In genomic region chr10:132551093-132551807, GRCh38 we compare ENCODE assay signal across 1 cellular context.
TF ChIP-seq lines count a peak whose summit lies in the region.

No MANE protein-coding gene starts in this region.

TF ChIP-seq in K562, 482 proteins besides CTCF, POLR2A, EP300 and RAD21 (continued from another document):
- TF ChIP-seq ZBTB2 (IDR thresholded peaks at IDR 0.05) (no peak), SAFB (IDR thresholded peaks at IDR 0.05; ENCODE audit: borderline replicate concordance, low read depth, low read length) (no peak), ELK3 (CRISPR knock-in tag; IDR thresholded peaks at IDR 0.05) (no peak), DPF2 (IDR thresholded peaks at IDR 0.05) (no peak), PHF21A (IDR thresholded peaks at IDR 0.05; ENCODE audit: borderline replicate concordance, low read depth) (no peak), RREB1 (CRISPR knock-in tag; IDR thresholded peaks at IDR 0.05) (no peak), ZNF282 (CRISPR knock-in tag; IDR thresholded peaks at IDR 0.05) (no peak), MGA (IDR thresholded peaks at IDR 0.05) (peak; percentile 37), ZNF232 (CRISPR knock-in tag; IDR thresholded peaks at IDR 0.05) (no peak), SREBF1 (IDR thresholded peaks at IDR 0.05; ENCODE audit: borderline replicate concordance, low read depth, low read length) (no peak), ZNF766 (CRISPR knock-in tag; conservative IDR thresholded peaks at IDR 0.05) (no peak), STAG1 (CRISPR knock-in tag; IDR thresholded peaks at IDR 0.05; ENCODE audit: borderline replicate concordance) (no peak), ZNF518B (CRISPR knock-in tag; IDR thresholded peaks at IDR 0.05) (no peak), FIP1L1 (IDR thresholded peaks at IDR 0.05; ENCODE audit: low read depth, low read length, poor library complexity, severe bottlenecking) (no peak), SMAD1 (IDR thresholded peaks at IDR 0.05; ENCODE audit: low read depth, low read length, partially characterized antibody) (no peak), MTF1 (CRISPR knock-in tag; IDR thresholded peaks at IDR 0.05; ENCODE audit: borderline replicate concordance) (no peak), FUS (optimal IDR thresholded peaks at IDR 0.05; ENCODE audit: low read depth, low read length) (no peak), FOS (IDR thresholded peaks at IDR 0.05; ENCODE audit: extremely low read depth, insufficient read length) (no peak)
